ENCODE assay signal across 1 cellular context in genomic region chr1:172533511-172534116, GRCh38.
A peak's percentile ranks its signal among the peaks of the same experiment; 100 is the strongest.
TF ChIP-seq lines count a peak whose summit lies in the region.

No MANE protein-coding gene starts in this region.

TF ChIP-seq in K562, 482 proteins besides CTCF, POLR2A, EP300 and RAD21 (continued from another document):
- TF ChIP-seq SP2 (IDR thresholded peaks at IDR 0.05; ENCODE audit: extremely low read depth, low read depth, low read length, poor library complexity, severe bottlenecking) = no peak
- TF ChIP-seq TOE1 (IDR thresholded peaks at IDR 0.05; ENCODE audit: borderline replicate concordance) = no peak
- no peak for TF ChIP-seq TOE1 (CRISPR knock-in tag; IDR thresholded peaks at IDR 0.05; ENCODE audit: borderline replicate concordance, low read depth)
- peak; percentile 20 to 45; a peak in 1 of 4 replicates for TF ChIP-seq UBTF (IDR thresholded peaks at IDR 0.05; ENCODE audit: borderline replicate concordance in 1 of 2, low read depth in 2 of 2, low read length in 2 of 2)
- no peak for TF ChIP-seq ZNF699 (CRISPR knock-in tag; IDR thresholded peaks at IDR 0.05; ENCODE audit: insufficient replicate concordance)
- TF ChIP-seq RBM34 (IDR thresholded peaks at IDR 0.05; ENCODE audit: borderline replicate concordance, insufficient read depth, low read length) = no peak
- TF ChIP-seq BMI1 (IDR thresholded peaks at IDR 0.05; ENCODE audit: low read length) = no peak
- TF ChIP-seq BCOR (IDR thresholded peaks at IDR 0.05) = no peak
- TF ChIP-seq KLF1 (tag; IDR thresholded peaks at IDR 0.05) = no peak
- no peak for TF ChIP-seq POLR2B (IDR thresholded peaks at IDR 0.05; ENCODE audit: low read depth, partially characterized antibody)
- TF ChIP-seq ZC3H11A (IDR thresholded peaks at IDR 0.05; ENCODE audit: low read depth, low read length) = no peak
- no peak for TF ChIP-seq BACH1 (tag; IDR thresholded peaks at IDR 0.05)
- TF ChIP-seq ZBED1 (IDR thresholded peaks at IDR 0.05) = no peak
- no peak for TF ChIP-seq MEF2A (IDR thresholded peaks at IDR 0.05; ENCODE audit: control insufficient read depth, low read depth, low read length)
- TF ChIP-seq MAFF (IDR thresholded peaks at IDR 0.05; ENCODE audit: low read length) = no peak
- no peak for TF ChIP-seq SIX5 (IDR thresholded peaks at IDR 0.05; ENCODE audit: borderline replicate concordance in 1 of 2, insufficient read depth in 1 of 2, low read depth in 1 of 2, low read length in 2 of 2)
- no peak for TF ChIP-seq ZNF280B (CRISPR knock-in tag; IDR thresholded peaks at IDR 0.05)
- TF ChIP-seq ZNF41 (CRISPR knock-in tag; conservative IDR thresholded peaks at IDR 0.05) = no peak
- no peak for TF ChIP-seq MCM7 (IDR thresholded peaks at IDR 0.05)
- TF ChIP-seq, protein P1, sequence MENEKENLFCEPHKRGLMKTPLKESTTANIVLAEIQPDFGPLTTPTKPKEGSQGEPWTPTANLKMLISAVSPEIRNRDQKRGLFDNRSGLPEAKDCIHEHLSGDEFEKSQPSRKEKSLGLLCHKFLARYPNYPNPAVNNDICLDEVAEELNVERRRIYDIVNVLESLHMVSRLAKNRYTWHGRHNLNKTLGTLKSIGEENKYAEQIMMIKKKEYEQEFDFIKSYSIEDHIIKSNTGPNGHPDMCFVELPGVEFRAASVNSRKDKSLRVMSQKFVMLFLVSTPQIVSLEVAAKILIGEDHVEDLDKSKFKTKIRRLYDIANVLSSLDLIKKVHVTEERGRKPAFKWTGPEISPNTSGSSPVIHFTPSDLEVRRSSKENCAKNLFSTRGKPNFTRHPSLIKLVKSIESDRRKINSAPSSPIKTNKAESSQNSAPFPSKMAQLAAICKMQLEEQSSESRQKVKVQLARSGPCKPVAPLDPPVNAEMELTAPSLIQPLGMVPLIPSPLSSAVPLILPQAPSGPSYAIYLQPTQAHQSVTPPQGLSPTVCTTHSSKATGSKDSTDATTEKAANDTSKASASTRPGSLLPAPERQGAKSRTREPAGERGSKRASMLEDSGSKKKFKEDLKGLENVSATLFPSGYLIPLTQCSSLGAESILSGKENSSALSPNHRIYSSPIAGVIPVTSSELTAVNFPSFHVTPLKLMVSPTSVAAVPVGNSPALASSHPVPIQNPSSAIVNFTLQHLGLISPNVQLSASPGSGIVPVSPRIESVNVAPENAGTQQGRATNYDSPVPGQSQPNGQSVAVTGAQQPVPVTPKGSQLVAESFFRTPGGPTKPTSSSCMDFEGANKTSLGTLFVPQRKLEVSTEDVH (IDR thresholded peaks at IDR 0.05; ENCODE audit: low read depth, partially characterized antibody) = no peak
- TF ChIP-seq HMGXB4 (CRISPR knock-in tag; IDR thresholded peaks at IDR 0.05) = no peak
- TF ChIP-seq RBM25 (IDR thresholded peaks at IDR 0.05; ENCODE audit: low read depth, low read length, severe bottlenecking) = no peak
- TF ChIP-seq MAZ (CRISPR knock-in tag; conservative IDR thresholded peaks at IDR 0.05 in 1 of 2, IDR thresholded peaks at IDR 0.05 in 1 of 2) = no peak
- TF ChIP-seq, protein P2, sequence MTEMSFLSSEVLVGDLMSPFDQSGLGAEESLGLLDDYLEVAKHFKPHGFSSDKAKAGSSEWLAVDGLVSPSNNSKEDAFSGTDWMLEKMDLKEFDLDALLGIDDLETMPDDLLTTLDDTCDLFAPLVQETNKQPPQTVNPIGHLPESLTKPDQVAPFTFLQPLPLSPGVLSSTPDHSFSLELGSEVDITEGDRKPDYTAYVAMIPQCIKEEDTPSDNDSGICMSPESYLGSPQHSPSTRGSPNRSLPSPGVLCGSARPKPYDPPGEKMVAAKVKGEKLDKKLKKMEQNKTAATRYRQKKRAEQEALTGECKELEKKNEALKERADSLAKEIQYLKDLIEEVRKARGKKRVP (CRISPR knock-in tag; IDR thresholded peaks at IDR 0.05) = 0 out of 2 replicates have a peak, but pooled peaks have one; percentile 2
- no peak for TF ChIP-seq MEIS2 (IDR thresholded peaks at IDR 0.05; ENCODE audit: partially characterized antibody)
- no peak for TF ChIP-seq NONO (IDR thresholded peaks at IDR 0.05; ENCODE audit: low read depth in 2 of 2, low read length in 1 of 2)
- TF ChIP-seq ZNF431 (CRISPR knock-in tag; IDR thresholded peaks at IDR 0.05) = no peak
- no peak for TF ChIP-seq DIDO1 (tag; IDR thresholded peaks at IDR 0.05; ENCODE audit: low read depth)
- TF ChIP-seq NFIC (IDR thresholded peaks at IDR 0.05) = no peak
- peak; percentile 10 for TF ChIP-seq BRD9 (IDR thresholded peaks at IDR 0.05; ENCODE audit: low read depth, partially characterized antibody)
- TF ChIP-seq HMG20B (CRISPR knock-in tag; IDR thresholded peaks at IDR 0.05) = no peak
- TF ChIP-seq POLR3A (IDR thresholded peaks at IDR 0.05; ENCODE audit: borderline replicate concordance, extremely low read depth, insufficient read depth, insufficient read length) = no peak
- TF ChIP-seq NFE2L1 (tag; IDR thresholded peaks at IDR 0.05; ENCODE audit: borderline replicate concordance, low read depth) = no peak
- TF ChIP-seq GATAD2A (IDR thresholded peaks at IDR 0.05) = no peak
- TF ChIP-seq POLR2AphosphoS2 (IDR thresholded peaks at IDR 0.05; ENCODE audit: low read length) = no peak
- TF ChIP-seq ELF1 (tag; IDR thresholded peaks at IDR 0.05) = no peak
- TF ChIP-seq CBX5 (IDR thresholded peaks at IDR 0.05; ENCODE audit: borderline replicate concordance, low read depth) = no peak
- TF ChIP-seq CCAR2 (IDR thresholded peaks at IDR 0.05; ENCODE audit: low read depth, low read length) = no peak
- no peak for TF ChIP-seq NUFIP1 (IDR thresholded peaks at IDR 0.05; ENCODE audit: partially characterized antibody)
- no peak for TF ChIP-seq PRMT5 (CRISPR knock-in tag; IDR thresholded peaks at IDR 0.05)
- TF ChIP-seq, protein P3, sequence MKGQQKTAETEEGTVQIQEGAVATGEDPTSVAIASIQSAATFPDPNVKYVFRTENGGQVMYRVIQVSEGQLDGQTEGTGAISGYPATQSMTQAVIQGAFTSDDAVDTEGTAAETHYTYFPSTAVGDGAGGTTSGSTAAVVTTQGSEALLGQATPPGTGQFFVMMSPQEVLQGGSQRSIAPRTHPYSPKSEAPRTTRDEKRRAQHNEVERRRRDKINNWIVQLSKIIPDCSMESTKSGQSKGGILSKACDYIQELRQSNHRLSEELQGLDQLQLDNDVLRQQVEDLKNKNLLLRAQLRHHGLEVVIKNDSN (CRISPR knock-in tag; IDR thresholded peaks at IDR 0.05) = no peak
- TF ChIP-seq, protein P4, sequence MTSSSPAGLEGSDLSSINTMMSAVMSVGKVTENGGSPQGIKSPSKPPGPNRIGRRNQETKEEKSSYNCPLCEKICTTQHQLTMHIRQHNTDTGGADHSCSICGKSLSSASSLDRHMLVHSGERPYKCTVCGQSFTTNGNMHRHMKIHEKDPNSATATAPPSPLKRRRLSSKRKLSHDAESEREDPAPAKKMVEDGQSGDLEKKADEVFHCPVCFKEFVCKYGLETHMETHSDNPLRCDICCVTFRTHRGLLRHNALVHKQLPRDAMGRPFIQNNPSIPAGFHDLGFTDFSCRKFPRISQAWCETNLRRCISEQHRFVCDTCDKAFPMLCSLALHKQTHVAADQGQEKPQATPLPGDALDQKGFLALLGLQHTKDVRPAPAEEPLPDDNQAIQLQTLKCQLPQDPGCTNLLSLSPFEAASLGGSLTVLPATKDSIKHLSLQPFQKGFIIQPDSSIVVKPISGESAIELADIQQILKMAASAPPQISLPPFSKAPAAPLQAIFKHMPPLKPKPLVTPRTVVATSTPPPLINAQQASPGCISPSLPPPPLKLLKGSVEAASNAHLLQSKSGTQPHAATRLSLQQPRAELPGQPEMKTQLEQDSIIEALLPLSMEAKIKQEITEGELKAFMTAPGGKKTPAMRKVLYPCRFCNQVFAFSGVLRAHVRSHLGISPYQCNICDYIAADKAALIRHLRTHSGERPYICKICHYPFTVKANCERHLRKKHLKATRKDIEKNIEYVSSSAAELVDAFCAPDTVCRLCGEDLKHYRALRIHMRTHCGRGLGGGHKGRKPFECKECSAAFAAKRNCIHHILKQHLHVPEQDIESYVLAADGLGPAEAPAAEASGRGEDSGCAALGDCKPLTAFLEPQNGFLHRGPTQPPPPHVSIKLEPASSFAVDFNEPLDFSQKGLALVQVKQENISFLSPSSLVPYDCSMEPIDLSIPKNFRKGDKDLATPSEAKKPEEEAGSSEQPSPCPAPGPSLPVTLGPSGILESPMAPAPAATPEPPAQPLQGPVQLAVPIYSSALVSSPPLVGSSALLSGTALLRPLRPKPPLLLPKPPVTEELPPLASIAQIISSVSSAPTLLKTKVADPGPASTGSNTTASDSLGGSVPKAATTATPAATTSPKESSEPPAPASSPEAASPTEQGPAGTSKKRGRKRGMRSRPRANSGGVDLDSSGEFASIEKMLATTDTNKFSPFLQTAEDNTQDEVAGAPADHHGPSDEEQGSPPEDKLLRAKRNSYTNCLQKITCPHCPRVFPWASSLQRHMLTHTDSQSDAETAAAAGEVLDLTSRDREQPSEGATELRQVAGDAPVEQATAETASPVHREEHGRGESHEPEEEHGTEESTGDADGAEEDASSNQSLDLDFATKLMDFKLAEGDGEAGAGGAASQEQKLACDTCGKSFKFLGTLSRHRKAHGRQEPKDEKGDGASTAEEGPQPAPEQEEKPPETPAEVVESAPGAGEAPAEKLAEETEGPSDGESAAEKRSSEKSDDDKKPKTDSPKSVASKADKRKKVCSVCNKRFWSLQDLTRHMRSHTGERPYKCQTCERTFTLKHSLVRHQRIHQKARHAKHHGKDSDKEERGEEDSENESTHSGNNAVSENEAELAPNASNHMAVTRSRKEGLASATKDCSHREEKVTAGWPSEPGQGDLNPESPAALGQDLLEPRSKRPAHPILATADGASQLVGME (CRISPR knock-in tag; IDR thresholded peaks at IDR 0.05) = no peak
- TF ChIP-seq TEAD1 (CRISPR knock-in tag; IDR thresholded peaks at IDR 0.05) = peak in 1 of 2 experiments; percentile 54; a peak in 2 of 4 replicates
- peak; percentile 13; the same call in 1 of the 2 replicates for TF ChIP-seq TARDBP (IDR thresholded peaks at IDR 0.05)
- no peak for TF ChIP-seq FOXO4 (CRISPR knock-in tag; IDR thresholded peaks at IDR 0.05)
- TF ChIP-seq RBM14 (IDR thresholded peaks at IDR 0.05; ENCODE audit: borderline replicate concordance, insufficient read depth, low read depth, low read length) = no peak
- TF ChIP-seq TAF9B (IDR thresholded peaks at IDR 0.05; ENCODE audit: partially characterized antibody) = peak; percentile 36
- 0 out of 2 replicates have a peak, but pooled peaks have one; percentile 11 for TF ChIP-seq ZBTB1 (CRISPR knock-in tag; IDR thresholded peaks at IDR 0.05; ENCODE audit: borderline replicate concordance, low read depth)
- no peak for TF ChIP-seq PURB (CRISPR knock-in tag; IDR thresholded peaks at IDR 0.05; ENCODE audit: low read depth)
TF ChIP-seq in K562: peak in this region for 37.
